ENCODE assay signal across 19 cellular contexts in genomic region chr2:134199123-134199522, GRCh38.
"Had no signal": no experiment of that assay in that cellular context is flagged by ENCODE, and none has a peak within 500 bp of the region (broad histone marks: within the 10 kb centered on the region; RNA-seq: fewer than 3 reads in every experiment).

No MANE protein-coding gene starts in this region.

- H3K27me3 ChIP-seq: right atrium auricular region, testis, upper lobe of right lung had no signal

- H3K9me3 Mint-ChIP-seq: nephron, T-cell had no signal

- H3K4me3 ChIP-seq: right atrium auricular region, SK-N-MC, skin epidermis, testis, upper lobe of right lung had no signal

- ATAC-seq: stimulated activated naive CD8-positive, alpha-beta T cell treated with anti-CD3 and anti-CD28 coated beads, Interleukin-15, Interleukin-2, amounts not matched to agents 100 U/mL and 50 U/mL, for 24 hours had no signal

- DNase-seq: activated CD4-positive, alpha-beta T cell treated with anti-CD3 and anti-CD28 coated beads, Interleukin-2, amount 50 U/mL, for 4 hours; activated CD4-positive, CD25-positive, alpha-beta regulatory T cell treated with anti-CD3 and anti-CD28 coated beads, Interleukin-2, amount 50 U/mL, for 72 hours; activated effector memory CD4-positive, alpha-beta T cell treated with anti-CD3 and anti-CD28 coated beads, Interleukin-2, amount 50 U/mL, for 16 hours; activated T-cell treated with anti-CD3 and anti-CD28 coated beads for 4 hours; hypothalamus; mesendoderm; occipital lobe; stimulated activated CD4-positive, alpha-beta T cell treated with anti-CD3 and anti-CD28 coated beads, Interleukin-4, amount 100 ng/mL, for 4 hours; stimulated activated CD8-positive, alpha-beta memory T cell treated with anti-CD3 and anti-CD28 coated beads, Interleukin-4, amount 100 ng/mL, for 48 hours; stimulated activated naive CD8-positive, alpha-beta T cell treated with anti-CD3 and anti-CD28 coated beads, Interleukin-15, Interleukin-2, amounts not matched to agents 100 U/mL and 50 U/mL, for 24 hours; T-cell; T1000; testis; upper lobe of right lung had no signal

- H3K27ac ChIP-seq: SK-N-MC, skin epidermis, testis, upper lobe of right lung had no signal

- H3K27ac Mint-ChIP-seq: nephron had no signal

- H3K9me3 ChIP-seq: right atrium auricular region, testis, upper lobe of right lung had no signal

- H3K4me3 Mint-ChIP-seq: nephron had no signal

- H3K27me3 Mint-ChIP-seq: progenitor cell of endocrine pancreas, T-cell had no signal

- H3K36me3 ChIP-seq: right atrium auricular region, upper lobe of right lung had no signal
